Comparison of ENCODE assay signal across 16 cellular contexts in the genomic region with DNA sequence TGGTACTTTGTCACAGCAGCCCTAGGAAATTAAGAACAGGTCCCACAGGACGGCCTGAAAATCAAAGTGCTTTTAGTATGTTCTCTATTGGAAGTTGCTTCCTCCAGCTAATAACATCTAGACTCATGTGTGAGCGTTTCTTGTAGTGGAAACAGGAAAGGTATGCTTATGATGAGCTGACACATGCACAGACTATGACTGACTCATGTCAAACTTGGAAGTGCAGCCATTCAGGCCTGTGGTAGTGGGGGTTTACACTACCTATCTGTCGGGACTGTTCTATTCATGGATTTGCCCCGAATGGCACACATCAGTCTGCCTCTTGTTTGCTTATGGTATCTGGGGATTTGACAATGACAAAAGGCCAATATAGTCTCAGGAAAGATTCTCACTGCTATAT.
A peak's percentile ranks its signal among the peaks of the same experiment; 100 is the strongest.
DNase-seq lines count a peak whose midpoint lies in the region; ATAC-seq lines count a peak whose summit lies in the region.
"Had no signal": no experiment of that assay in that cellular context is flagged by ENCODE, and none has a peak within 500 bp of the region (broad histone marks: within the 10 kb centered on the region; RNA-seq: fewer than 3 reads in every experiment).

No MANE protein-coding gene starts in this region.

- H3K4me1 ChIP-seq in SJSA1 (replicated peaks): peaks cover 27% of the 10 kb centered on the region

- H3K27me3 ChIP-seq in SJSA1 (replicated peaks): no peaks in the 10 kb centered on the region

- H3K9me3 ChIP-seq in SJSA1 (replicated peaks): no peaks in the 10 kb centered on the region

- POLR2A ChIA-PET in activated CD4-positive, alpha-beta T cell treated with anti-CD3 and anti-CD28 coated beads, Interleukin-2, amount 10 ng/mL, durations not matched to agents 7 days and 5 days (lab: Charles Lee): no interaction called here

- CTCF ChIA-PET in activated CD4-positive, alpha-beta T cell treated with anti-CD3 and anti-CD28 coated beads, Interleukin-2, amount 10 ng/mL, durations not matched to agents 7 days and 5 days (lab: Charles Lee): no interaction called here

- peak; percentile 31 for ATAC-seq in stimulated activated memory B cell treated with anti-CD40 and anti-IgM and Interleukin-4, amounts not matched to agents 10 μg/mL and 1 μg/mL and 100 μg/mL, for 72 hours
- no peak for ATAC-seq in GM18873 (IDR thresholded peaks at IDR 0.05; ENCODE audit: low FRiP score, unreplicated experiment)
- no peak for ATAC-seq in activated naive CD8-positive, alpha-beta T cell treated with anti-CD3 and anti-CD28 coated beads, Interleukin-2, amount 50 U/mL, for 24 hours
- ATAC-seq: effector memory CD8-positive, alpha-beta T cell had no signal

- no peaks in the 10 kb centered on the region for H3K4me1 Mint-ChIP-seq in stimulated activated memory B cell treated with anti-CD40 and anti-IgM and Interleukin-4, amounts not matched to agents 10 μg/mL and 1 μg/mL and 100 μg/mL, for 72 hours
- no peaks in the 10 kb centered on the region for H3K4me1 Mint-ChIP-seq in activated CD4-positive, alpha-beta T cell treated with anti-CD3 and anti-CD28 coated beads, Interleukin-2, amount 10 ng/mL, durations not matched to agents 7 days and 5 days
- H3K4me1 Mint-ChIP-seq in activated naive CD8-positive, alpha-beta T cell treated with anti-CD3 and anti-CD28 coated beads, Interleukin-2, amount 50 U/mL, for 24 hours: no peaks in the 10 kb centered on the region
- H3K4me1 Mint-ChIP-seq: CD14-positive monocyte; central memory CD8-positive, alpha-beta T cell had no signal

- DNase-seq in HT1080 (ENCODE audit: low read depth) (peak; percentile 81), SJSA1 (ENCODE audit: low read depth in 1 of 2, low spot score in 2 of 2) (peak; percentile 31 to 48), glomerular visceral epithelial cell (ENCODE audit: extremely low spot score) (peak; percentile 60)
- no peak for DNase-seq in activated CD4-positive, alpha-beta T cell treated with anti-CD3 and anti-CD28 coated beads, Interleukin-2, amount 10 ng/mL, durations not matched to agents 7 days and 5 days
- no peak for DNase-seq in activated naive CD8-positive, alpha-beta T cell treated with anti-CD3 and anti-CD28 coated beads, Interleukin-2, amount 50 U/mL, for 24 hours
- DNase-seq: activated naive CD4-positive, alpha-beta T cell treated with anti-CD3 and anti-CD28 coated beads, Interleukin-2, amount 50 U/mL, for 16 hours; activated T-cell treated with anti-CD3 and anti-CD28 coated beads, Interleukin-2, amount 50 U/mL, for 1 hour; DMS79; effector memory CD8-positive, alpha-beta T cell; MV-4-11; SHP77 had no signal

- H3K4me3 ChIP-seq in SJSA1: no peak overlapping the region

- H3K27ac ChIP-seq in SJSA1: peak overlapping the region; percentile 62

- no peak overlapping the region for H3K27ac Mint-ChIP-seq in stimulated activated memory B cell treated with anti-CD40 and anti-IgM and Interleukin-4, amounts not matched to agents 10 μg/mL and 1 μg/mL and 100 μg/mL, for 72 hours
- no peak overlapping the region for H3K27ac Mint-ChIP-seq in activated CD4-positive, alpha-beta T cell treated with anti-CD3 and anti-CD28 coated beads, Interleukin-2, amount 10 ng/mL, durations not matched to agents 7 days and 5 days
- no peak overlapping the region for H3K27ac Mint-ChIP-seq in activated naive CD8-positive, alpha-beta T cell treated with anti-CD3 and anti-CD28 coated beads, Interleukin-2, amount 50 U/mL, for 24 hours
- H3K27ac Mint-ChIP-seq: CD14-positive monocyte; effector memory CD8-positive, alpha-beta T cell; mesothelial cell of epicardium had no signal

- H3K36me3 Mint-ChIP-seq in stimulated activated memory B cell treated with anti-CD40 and anti-IgM and Interleukin-4, amounts not matched to agents 10 μg/mL and 1 μg/mL and 100 μg/mL, for 72 hours: no peaks in the 10 kb centered on the region
- no peaks in the 10 kb centered on the region for H3K36me3 Mint-ChIP-seq in activated CD4-positive, alpha-beta T cell treated with anti-CD3 and anti-CD28 coated beads, Interleukin-2, amount 10 ng/mL, durations not matched to agents 7 days and 5 days (ENCODE audit: low read depth)
- no peaks in the 10 kb centered on the region for H3K36me3 Mint-ChIP-seq in activated naive CD8-positive, alpha-beta T cell treated with anti-CD3 and anti-CD28 coated beads, Interleukin-2, amount 50 U/mL, for 24 hours (ENCODE audit: low read depth)
- H3K36me3 Mint-ChIP-seq: CD14-positive monocyte, mesothelial cell of epicardium had no signal

- no peaks in the 10 kb centered on the region for H3K27me3 Mint-ChIP-seq in stimulated activated memory B cell treated with anti-CD40 and anti-IgM and Interleukin-4, amounts not matched to agents 10 μg/mL and 1 μg/mL and 100 μg/mL, for 72 hours
- H3K27me3 Mint-ChIP-seq in activated CD4-positive, alpha-beta T cell treated with anti-CD3 and anti-CD28 coated beads, Interleukin-2, amount 10 ng/mL, durations not matched to agents 7 days and 5 days: peaks cover 6% of the 10 kb centered on the region
- peaks cover 2% of the 10 kb centered on the region for H3K27me3 Mint-ChIP-seq in activated naive CD8-positive, alpha-beta T cell treated with anti-CD3 and anti-CD28 coated beads, Interleukin-2, amount 50 U/mL, for 24 hours
- H3K27me3 Mint-ChIP-seq: effector memory CD8-positive, alpha-beta T cell had no signal

- no peak overlapping the region for H3K4me3 Mint-ChIP-seq in stimulated activated memory B cell treated with anti-CD40 and anti-IgM and Interleukin-4, amounts not matched to agents 10 μg/mL and 1 μg/mL and 100 μg/mL, for 72 hours
- H3K4me3 Mint-ChIP-seq in activated CD4-positive, alpha-beta T cell treated with anti-CD3 and anti-CD28 coated beads, Interleukin-2, amount 10 ng/mL, durations not matched to agents 7 days and 5 days: no peak overlapping the region
- H3K4me3 Mint-ChIP-seq in activated naive CD8-positive, alpha-beta T cell treated with anti-CD3 and anti-CD28 coated beads, Interleukin-2, amount 50 U/mL, for 24 hours: no peak overlapping the region
- H3K4me3 Mint-ChIP-seq: CD14-positive monocyte; central memory CD8-positive, alpha-beta T cell; effector memory CD8-positive, alpha-beta T cell; mesothelial cell of epicardium had no signal

- H3K36me3 ChIP-seq in SJSA1: no peaks in the 10 kb centered on the region

- H3K9me3 Mint-ChIP-seq in stimulated activated memory B cell treated with anti-CD40 and anti-IgM and Interleukin-4, amounts not matched to agents 10 μg/mL and 1 μg/mL and 100 μg/mL, for 72 hours: no peaks in the 10 kb centered on the region
- H3K9me3 Mint-ChIP-seq in activated CD4-positive, alpha-beta T cell treated with anti-CD3 and anti-CD28 coated beads, Interleukin-2, amount 10 ng/mL, durations not matched to agents 7 days and 5 days: no peaks in the 10 kb centered on the region
- no peaks in the 10 kb centered on the region for H3K9me3 Mint-ChIP-seq in activated naive CD8-positive, alpha-beta T cell treated with anti-CD3 and anti-CD28 coated beads, Interleukin-2, amount 50 U/mL, for 24 hours
- H3K9me3 Mint-ChIP-seq: effector memory CD8-positive, alpha-beta T cell had no signal

Comparison
In these comparisons a context has a peak if more than half of its experiments do, and no peak if none do; other contexts are left out.
1. DNase-seq: peak in HT1080 (single experiment), SJSA1 (2 of 2) and glomerular visceral epithelial cell (single experiment); none in activated CD4-positive, alpha-beta T cell treated with anti-CD3 and anti-CD28 coated beads, Interleukin-2, amount 10 ng/mL, durations not matched to agents 7 days and 5 days (single experiment) and activated naive CD8-positive, alpha-beta T cell treated with anti-CD3 and anti-CD28 coated beads, Interleukin-2, amount 50 U/mL, for 24 hours (single experiment).